8 cellular contexts compared by ENCODE assay signal in genomic region chr16:75432828-75433731, GRCh38. TPM values are rescaled to one million over a fixed set of nuclear protein-coding genes. Genes with fewer than 3 reads are reported as not detected.
DNase-seq lines count a peak whose midpoint lies in the region; ATAC-seq and TF ChIP-seq lines count a peak whose summit lies in the region.

Gene CFDP1, minus strand, starts transcription at chr16:75433503. Its CDS starts 151 bp downstream, at chr16:75433352.

- POLR2A ChIA-PET in A673 (lab: Charles Lee; ENCODE audit: low non-redundant PET) = no interaction called here

- DNase-seq in A673 (ENCODE audit: low spot score) (peak; percentile 97), NCI-H2196 (lab: John Stamatoyannopoulos, UW; ENCODE audit: unreplicated experiment) (peak; percentile 83), breast epithelium (ENCODE audit: low spot score in 2 of 2) (peak; percentile 95 to 97)

- intact Hi-C loops in A673 (cut with micrococcal nuclease; ENCODE audit: unreplicated experiment) (no loop called here), breast epithelium (cut with DNase I; ENCODE audit: low total_unique reads) (loop anchor here (2.0 kb wide), 1 partner anchor 54 kb away; no protein-coding TSS in a partner anchor)

- ATAC-seq in GM18867 (IDR thresholded peaks at IDR 0.05; ENCODE audit: unreplicated experiment) (peak; percentile 91), HG03103 (IDR thresholded peaks at IDR 0.05; ENCODE audit: low read depth, unreplicated experiment) (peak; percentile 92)

- H3K36me3 ChIP-seq in A673 (ENCODE audit: insufficient read depth, low read length, poor library complexity, severe bottlenecking) (peaks cover 8% of the 10 kb centered on the region), breast epithelium (no peaks in the 10 kb centered on the region), iPS-20b (ENCODE audit: insufficient read depth, low read depth, low read length) (peaks cover 6% of the 10 kb centered on the region; the same call in 1 of the 2 replicates)

- H3K9me3 ChIP-seq in A673 (ENCODE audit: low read depth, low read length, poor library complexity, severe bottlenecking) (no peaks in the 10 kb centered on the region), breast epithelium (no peaks in the 10 kb centered on the region), iPS-20b (ENCODE audit: insufficient read depth, low read depth, low read length) (no peaks in the 10 kb centered on the region)

- peak within 1 kb of the TSS; percentile 93 for H3K27ac ChIP-seq in A673 (ENCODE audit: low read depth, low read length, poor library complexity, severe bottlenecking)
- peak within 1 kb of the TSS; percentile 83 for H3K27ac ChIP-seq in VCaP
- H3K27ac ChIP-seq in breast epithelium = peak within 1 kb of the TSS; percentile 96 to 99
- H3K27ac ChIP-seq in iPS-20b (ENCODE audit: low read length) = peak within 1 kb of the TSS; percentile 46
- H3K27ac ChIP-seq in skin epidermis = peak within 1 kb of the TSS; percentile 47 to 99 (median 92)

- no peaks in the 10 kb centered on the region for H3K27me3 ChIP-seq in A673 (replicated peaks; ENCODE audit: insufficient read depth, low read depth, low read length, poor library complexity)
- H3K27me3 ChIP-seq in breast epithelium = no peaks in the 10 kb centered on the region
- no peaks in the 10 kb centered on the region for H3K27me3 ChIP-seq in iPS-20b (ENCODE audit: insufficient read depth, low read length)

- BruUV-seq in A673 (replicated peaks; lab: Mats Ljungman, UMichigan) = no TSS peak

- peak; percentile 61 for TF ChIP-seq POLR2A in breast epithelium (IDR thresholded peaks at IDR 0.05)

- CTCF ChIA-PET in A673 (lab: Charles Lee) = interaction anchor here (0.8 kb wide), 1 partner anchor 32 kb away, joined by 3 read pairs; no protein-coding TSS in a partner anchor

- no peak for TF ChIP-seq CTCF in A673 (conservative IDR thresholded peaks at IDR 0.05; ENCODE audit: low read depth, low read length)
- no peak for TF ChIP-seq CTCF in VCaP (conservative IDR thresholded peaks at IDR 0.05)
- no peak for TF ChIP-seq CTCF in breast epithelium (IDR thresholded peaks at IDR 0.05)

- H3K9ac ChIP-seq in iPS-20b (ENCODE audit: low read depth, low read length) = peak within 1 kb of the TSS; percentile 85

- H3K4me3 ChIP-seq in A673 (ENCODE audit: low read depth, low read length, poor library complexity, severe bottlenecking) = peak within 1 kb of the TSS; percentile 88
- peak within 1 kb of the TSS; percentile 71 to 99 (median 88) for H3K4me3 ChIP-seq in breast epithelium
- peak within 1 kb of the TSS; percentile 88 for H3K4me3 ChIP-seq in iPS-20b (ENCODE audit: low read length)
- H3K4me3 ChIP-seq in skin epidermis = peak within 1 kb of the TSS; percentile 72 to 99 (median 88)

- peaks cover 6% of the 10 kb centered on the region for H3K4me1 ChIP-seq in A673 (ENCODE audit: insufficient read depth, low read length, poor library complexity, severe bottlenecking)
- no peaks in the 10 kb centered on the region for H3K4me1 ChIP-seq in breast epithelium
- no peaks in the 10 kb centered on the region for H3K4me1 ChIP-seq in iPS-20b (ENCODE audit: insufficient read depth, low read length)

RNA-seq across cellular contexts. Expression of gene CFDP1, which starts in this region (rescaled TPM):
- total RNA-seq in A673 (2021) = 89.5 and 97.6 TPM in 2 replicates
- total RNA-seq in breast epithelium = 10 to 100 TPM; 55.5 to 81.9 (median 80.9) TPM

Comparison
In these comparisons a context has a peak if more than half of its experiments do, and no peak if none do; other contexts are left out.
1. Peak in every context shown above with its lines: DNase-seq, ATAC-seq, H3K4me3 ChIP-seq and H3K27ac ChIP-seq.
2. H3K27ac ChIP-seq: peak in every context shown above with its lines; median percentile 98 in breast epithelium; 93 in A673; 92 in skin epidermis; 83 in VCaP; 46 in iPS-20b.